31 cellular contexts compared by ENCODE assay signal in the genomic region with DNA sequence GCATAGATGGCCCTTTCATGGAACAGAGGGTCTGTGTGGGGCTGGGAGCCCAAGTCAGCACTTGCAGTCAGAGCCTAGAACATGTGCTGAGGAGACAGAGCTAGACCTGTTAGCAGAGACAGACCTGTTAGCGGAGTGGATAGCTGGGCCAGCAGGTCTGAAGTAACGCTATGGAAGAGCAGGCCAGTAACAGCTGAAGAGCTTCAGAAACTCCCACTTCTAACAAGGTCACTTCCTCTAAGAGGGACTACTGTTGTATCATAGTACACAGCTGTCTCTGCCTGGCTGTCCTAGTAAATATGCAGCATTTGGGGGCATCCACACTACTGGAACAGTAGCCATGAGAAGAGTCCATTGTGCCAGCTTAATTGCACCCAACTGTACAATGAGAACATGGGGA. TPM values are rescaled to one million over a fixed set of nuclear protein-coding genes. Genes with fewer than 3 reads are reported as not detected.
"Had no signal": no experiment of that assay in that cellular context is flagged by ENCODE, and none has a peak within 500 bp of the region (broad histone marks: within the 10 kb centered on the region; RNA-seq: fewer than 3 reads in every experiment).

No MANE protein-coding gene starts in this region.

- ATAC-seq: activated CD4-positive, alpha-beta T cell treated with anti-CD3 and anti-CD28 coated beads for 36 hours; activated CD4-positive, CD25-positive, alpha-beta regulatory T cell treated with anti-CD3 and anti-CD28 coated beads, Interleukin-2, amount 50 U/mL, for 24 hours; activated CD8-positive, alpha-beta memory T cell treated with anti-CD3 and anti-CD28 coated beads, Interleukin-2, amount 10 ng/mL, durations not matched to agents 7 days and 5 days; activated naive CD8-positive, alpha-beta T cell treated with anti-CD3 and anti-CD28 coated beads, Interleukin-2, amount 50 U/mL, for 24 hours; Panc1; WTC11 had no signal

- H3K27me3 ChIP-seq: SJCRH30 had no signal

- H3K9me3 ChIP-seq: SJCRH30 had no signal

- H3K27ac ChIP-seq: SJCRH30, SK-N-MC had no signal

- H3K4me1 ChIP-seq: SJCRH30 had no signal

- H3K4me3 ChIP-seq: SJCRH30, SK-N-MC had no signal

- H3K36me3 ChIP-seq: SJCRH30 had no signal

- DNase-seq: activated CD4-positive, alpha-beta memory T cell treated with anti-CD3 and anti-CD28 coated beads, Interleukin-2, amount 10 ng/mL, durations not matched to agents 7 days and 5 days; activated CD4-positive, alpha-beta T cell treated with anti-CD3 and anti-CD28 coated beads for 36 hours; activated CD8-positive, alpha-beta memory T cell treated with anti-CD3 and anti-CD28 coated beads for 24 hours; activated CD8-positive, alpha-beta memory T cell treated with anti-CD3 and anti-CD28 coated beads, Interleukin-2, amount 10 ng/mL, durations not matched to agents 7 days and 5 days; activated CD8-positive, alpha-beta memory T cell treated with anti-CD3 and anti-CD28 coated beads, Interleukin-2, amount 50 U/mL, for 48 hours; activated effector memory CD4-positive, alpha-beta T cell treated with Interleukin-2 at 50 U/mL for 16 hours; activated naive CD4-positive, alpha-beta T cell treated with anti-CD3 and anti-CD28 coated beads, Interleukin-2, amount 10 ng/mL, durations not matched to agents 7 days and 5 days; activated naive CD8-positive, alpha-beta T cell treated with anti-CD3 and anti-CD28 coated beads, Interleukin-2, amount 50 U/mL, for 24 hours; activated T-cell treated with anti-CD3 and anti-CD28 coated beads, Interleukin-2, amount 50 U/mL, for 48 hours; anterior cingulate cortex; caudate nucleus; cerebellar nuclear complex; Karpas-422; KBM-7; NCI-H1105; NCI-H1417 treated with DMSO at 0.1 percent for 48 hours; NCI-H1930; NCI-H2081 treated with DMSO at 0.1 percent for 48 hours; NCI-H226; NCI-H446 treated with DMSO at 0.1 percent for 48 hours; NCI-H524; SHP77; SJCRH30; T1000 had no signal

RNA-seq across cellular contexts. Expression of gene RNF39, which starts 55.8 kb away (rescaled TPM):
- total RNA-seq: activated CD4-positive, alpha-beta memory T cell treated with anti-CD3 and anti-CD28 coated beads, Interleukin-2, amount 10 ng/mL, durations not matched to agents 7 days and 5 days; activated CD4-positive, alpha-beta T cell treated with anti-CD3 and anti-CD28 coated beads for 36 hours; activated CD8-positive, alpha-beta memory T cell treated with anti-CD3 and anti-CD28 coated beads, Interleukin-2, amount 10 ng/mL, durations not matched to agents 7 days and 5 days; RPMI7951; SJCRH30; T-helper 1 cell treated with Interleukin-12 subunit alpha and Interleukin-12 subunit beta and Interleukin-4 antibody, amounts not matched to agents 30 ng/mL and 1 ng/mL, for 36 hours; T-helper 2 cell treated with Interferon-gamma antibody and Interleukin-4, amounts not matched to agents 100 ng/mL and 5 ng/mL, for 36 hours had no signal
